In genomic region chr4:81135501-81135900, GRCh38 we compare ENCODE assay signal across 1 cellular context.
A peak's percentile ranks its signal among the peaks of the same experiment; 100 is the strongest.
TF ChIP-seq lines count a peak whose summit lies in the region.

No MANE protein-coding gene starts in this region.

TF ChIP-seq in GM12891, 5 proteins besides CTCF, POLR2A, EP300 and RAD21:
- no peak for TF ChIP-seq PAX5 (IDR thresholded peaks at IDR 0.05; ENCODE audit: insufficient read depth, low read length, severe bottlenecking)
- TF ChIP-seq POLR2AphosphoS5 (IDR thresholded peaks at IDR 0.05; ENCODE audit: low read depth, low read length): no peak
- no peak for TF ChIP-seq POU2F2 (IDR thresholded peaks at IDR 0.05; ENCODE audit: low read depth, low read length)
- no peak for TF ChIP-seq TAF1 (IDR thresholded peaks at IDR 0.05; ENCODE audit: low read depth, low read length)
- TF ChIP-seq SPI1 (IDR thresholded peaks at IDR 0.05; ENCODE audit: low read depth, low read length): peak; percentile 44
